ENCODE assay signal across 1 cellular context in genomic region chr3:136752327-136753111, GRCh38.
TF ChIP-seq lines count a peak whose summit lies in the region.

TSS of gene STAG1 (minus strand) at chr3:136752378. CDS start at chr3:136630898, 121,480 bp downstream.

TF ChIP-seq in K562, 482 proteins besides CTCF, POLR2A, EP300 and RAD21 (continued from another document and continues in another):
- no peak for TF ChIP-seq HINFP (tag; conservative IDR thresholded peaks at IDR 0.05; ENCODE audit: low read depth)
- peak; percentile 93 for TF ChIP-seq MAX (CRISPR knock-in tag; IDR thresholded peaks at IDR 0.05)
- TF ChIP-seq NCOR1 (IDR thresholded peaks at IDR 0.05), result no peak
- peak; percentile 29 for TF ChIP-seq PHF20 (IDR thresholded peaks at IDR 0.05; ENCODE audit: partially characterized antibody)
- TF ChIP-seq, protein P1, sequence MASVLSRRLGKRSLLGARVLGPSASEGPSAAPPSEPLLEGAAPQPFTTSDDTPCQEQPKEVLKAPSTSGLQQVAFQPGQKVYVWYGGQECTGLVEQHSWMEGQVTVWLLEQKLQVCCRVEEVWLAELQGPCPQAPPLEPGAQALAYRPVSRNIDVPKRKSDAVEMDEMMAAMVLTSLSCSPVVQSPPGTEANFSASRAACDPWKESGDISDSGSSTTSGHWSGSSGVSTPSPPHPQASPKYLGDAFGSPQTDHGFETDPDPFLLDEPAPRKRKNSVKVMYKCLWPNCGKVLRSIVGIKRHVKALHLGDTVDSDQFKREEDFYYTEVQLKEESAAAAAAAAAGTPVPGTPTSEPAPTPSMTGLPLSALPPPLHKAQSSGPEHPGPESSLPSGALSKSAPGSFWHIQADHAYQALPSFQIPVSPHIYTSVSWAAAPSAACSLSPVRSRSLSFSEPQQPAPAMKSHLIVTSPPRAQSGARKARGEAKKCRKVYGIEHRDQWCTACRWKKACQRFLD (CRISPR knock-in tag; IDR thresholded peaks at IDR 0.05), result peak; percentile 83
- TF ChIP-seq SREBF1 (IDR thresholded peaks at IDR 0.05; ENCODE audit: borderline replicate concordance, low read depth, low read length), result no peak
- TF ChIP-seq MITF (IDR thresholded peaks at IDR 0.05), result 0 out of 2 replicates have a peak, but pooled peaks have one; percentile 14
- TF ChIP-seq FOXK1 (CRISPR knock-in tag; IDR thresholded peaks at IDR 0.05; ENCODE audit: borderline replicate concordance), result no peak
- TF ChIP-seq, protein P2, sequence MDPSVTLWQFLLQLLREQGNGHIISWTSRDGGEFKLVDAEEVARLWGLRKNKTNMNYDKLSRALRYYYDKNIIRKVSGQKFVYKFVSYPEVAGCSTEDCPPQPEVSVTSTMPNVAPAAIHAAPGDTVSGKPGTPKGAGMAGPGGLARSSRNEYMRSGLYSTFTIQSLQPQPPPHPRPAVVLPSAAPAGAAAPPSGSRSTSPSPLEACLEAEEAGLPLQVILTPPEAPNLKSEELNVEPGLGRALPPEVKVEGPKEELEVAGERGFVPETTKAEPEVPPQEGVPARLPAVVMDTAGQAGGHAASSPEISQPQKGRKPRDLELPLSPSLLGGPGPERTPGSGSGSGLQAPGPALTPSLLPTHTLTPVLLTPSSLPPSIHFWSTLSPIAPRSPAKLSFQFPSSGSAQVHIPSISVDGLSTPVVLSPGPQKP (CRISPR knock-in tag; IDR thresholded peaks at IDR 0.05), result no peak
- no peak for TF ChIP-seq ZNF239 (CRISPR knock-in tag; IDR thresholded peaks at IDR 0.05)
- TF ChIP-seq FIP1L1 (IDR thresholded peaks at IDR 0.05; ENCODE audit: low read depth, low read length, poor library complexity, severe bottlenecking), result peak; percentile 61
- TF ChIP-seq ZNF77 (CRISPR knock-in tag; IDR thresholded peaks at IDR 0.05), result no peak
- TF ChIP-seq ATF1 (CRISPR knock-in tag; IDR thresholded peaks at IDR 0.05), result no peak
- peak; percentile 71 for TF ChIP-seq ATF1 (tag; IDR thresholded peaks at IDR 0.05)
- peak; percentile 78 for TF ChIP-seq CTCFL (IDR thresholded peaks at IDR 0.05; ENCODE audit: borderline replicate concordance, insufficient read depth, low read depth, low read length, poor library complexity, severe bottlenecking)
- TF ChIP-seq STAT5B (CRISPR knock-in tag; IDR thresholded peaks at IDR 0.05), result no peak
- 0 out of 2 replicates have a peak, but pooled peaks have one; percentile 62 for TF ChIP-seq MYNN (IDR thresholded peaks at IDR 0.05)
- TF ChIP-seq MYNN (CRISPR knock-in tag; IDR thresholded peaks at IDR 0.05), result no peak
- TF ChIP-seq SIN3A (IDR thresholded peaks at IDR 0.05; ENCODE audit: borderline replicate concordance in 2 of 2, control insufficient read depth in 1 of 2, low read depth in 2 of 2, low read length in 2 of 2), result no peak
- TF ChIP-seq ZZZ3 (IDR thresholded peaks at IDR 0.05), result no peak
- TF ChIP-seq TSHZ1 (CRISPR knock-in tag; IDR thresholded peaks at IDR 0.05), result no peak
- TF ChIP-seq ZNF124 (CRISPR knock-in tag; IDR thresholded peaks at IDR 0.05), result no peak
- peak; percentile 61 for TF ChIP-seq TAF1 (IDR thresholded peaks at IDR 0.05; ENCODE audit: control insufficient read depth, extremely low read depth, insufficient read depth, low read length, severe bottlenecking)
- TF ChIP-seq NUFIP1 (IDR thresholded peaks at IDR 0.05; ENCODE audit: partially characterized antibody), result no peak
- TF ChIP-seq LARP7 (IDR thresholded peaks at IDR 0.05), result no peak
- TF ChIP-seq, protein P3, sequence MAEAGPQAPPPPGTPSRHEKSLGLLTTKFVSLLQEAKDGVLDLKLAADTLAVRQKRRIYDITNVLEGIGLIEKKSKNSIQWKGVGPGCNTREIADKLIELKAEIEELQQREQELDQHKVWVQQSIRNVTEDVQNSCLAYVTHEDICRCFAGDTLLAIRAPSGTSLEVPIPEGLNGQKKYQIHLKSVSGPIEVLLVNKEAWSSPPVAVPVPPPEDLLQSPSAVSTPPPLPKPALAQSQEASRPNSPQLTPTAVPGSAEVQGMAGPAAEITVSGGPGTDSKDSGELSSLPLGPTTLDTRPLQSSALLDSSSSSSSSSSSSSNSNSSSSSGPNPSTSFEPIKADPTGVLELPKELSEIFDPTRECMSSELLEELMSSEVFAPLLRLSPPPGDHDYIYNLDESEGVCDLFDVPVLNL (CRISPR knock-in tag; IDR thresholded peaks at IDR 0.05; ENCODE audit: low read depth), result peak; percentile 89
- no peak for TF ChIP-seq NELFE (IDR thresholded peaks at IDR 0.05; ENCODE audit: insufficient read depth, insufficient read length)
- no peak for TF ChIP-seq MAFF (IDR thresholded peaks at IDR 0.05; ENCODE audit: low read length)
- 0 out of 2 replicates have a peak, but pooled peaks have one; percentile 29 for TF ChIP-seq MGA (IDR thresholded peaks at IDR 0.05)
